28 cellular contexts compared by ENCODE assay signal in the genomic region with DNA sequence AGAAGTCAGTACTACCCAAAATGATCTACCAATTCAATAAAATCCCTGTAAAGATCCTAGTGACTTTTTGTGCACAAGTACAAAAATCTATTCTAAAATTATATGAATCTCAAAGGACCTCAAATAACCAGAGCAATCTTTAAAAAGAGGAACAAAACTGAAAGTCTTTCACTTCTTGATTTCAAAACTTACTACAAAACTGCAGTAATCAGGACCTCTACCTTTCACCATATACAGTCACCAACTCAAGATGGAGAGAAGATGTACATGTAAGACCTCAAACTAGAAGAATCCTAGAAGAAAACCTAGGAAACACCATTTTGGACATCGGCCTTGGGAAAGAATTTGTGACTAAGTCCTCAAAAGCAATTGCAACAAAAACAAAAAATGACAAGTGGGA.
A peak's percentile ranks its signal among the peaks of the same experiment; 100 is the strongest.
DNase-seq lines count a peak whose midpoint lies in the region; ATAC-seq, FAIRE-seq and TF ChIP-seq lines count a peak whose summit lies in the region.
"Had no signal": no experiment of that assay in that cellular context is flagged by ENCODE, and none has a peak within 500 bp of the region (broad histone marks: within the 10 kb centered on the region; RNA-seq: fewer than 3 reads in every experiment).

No MANE protein-coding gene starts in this region.

- no peak overlapping the region for H3K27ac Mint-ChIP-seq in CD4-positive, alpha-beta T cell
- H3K27ac Mint-ChIP-seq: activated B cell treated with CpG ODN at 0.5 μM for 24 hours; activated naive CD8-positive, alpha-beta T cell; activated T-helper 17 cell treated with anti-CD3 and anti-CD28 coated beads, Interleukin-2, amount 50 U/mL, for 72 hours; dendritic cell treated with granulocyte-macrophage colony-stimulating factor and Interleukin-4, amounts not matched to agents 40 ng/mL and 50 ng/mL, for 4 days had no signal

- peak; percentile 62 for ATAC-seq in HG02885 (IDR thresholded peaks at IDR 0.05; ENCODE audit: poor library complexity, unreplicated experiment)
- ATAC-seq in GM12878: peak; percentile 56
- ATAC-seq in GM21528 (IDR thresholded peaks at IDR 0.05; ENCODE audit: low FRiP score, unreplicated experiment): no peak
- ATAC-seq in CD4-positive, alpha-beta T cell (ENCODE audit: poor library complexity): no peak
- ATAC-seq: activated T-helper 17 cell treated with anti-CD3 and anti-CD28 coated beads, Interleukin-2, amount 50 U/mL, for 72 hours; naive thymus-derived CD8-positive, alpha-beta T cell had no signal

- no peak overlapping the region for H3K4me3 ChIP-seq in GM12878
- H3K4me3 ChIP-seq: ascending aorta, HAP-1, skin epidermis, suprapubic skin had no signal

- TF ChIP-seq CTCF in GM12878 (IDR thresholded peaks at IDR 0.05 in 2 of 3, conservative IDR thresholded peaks at IDR 0.05 in 1 of 3; ENCODE audit: control insufficient read depth in 2 of 3, extremely low read depth in 1 of 3, insufficient read depth in 1 of 3, low read depth in 3 of 3, low read length in 3 of 3): no peak
- no peak for TF ChIP-seq CTCF in CD4-positive, alpha-beta T cell (IDR thresholded peaks at IDR 0.05)

- TF ChIP-seq RAD21 in GM12878 (IDR thresholded peaks at IDR 0.05; ENCODE audit: insufficient read depth, low read depth, low read length): no peak

- no peak for TF ChIP-seq EP300 in GM12878 (IDR thresholded peaks at IDR 0.05; ENCODE audit: borderline replicate concordance in 1 of 2, control insufficient read depth in 1 of 2, low read depth in 2 of 2, low read length in 2 of 2)

- intact Hi-C loops in GM12878 (cut with micrococcal nuclease; ENCODE audit: unreplicated experiment): no loop called here
- intact Hi-C loops in CD4-positive, alpha-beta T cell (cut with DNase I, micrococcal nuclease): loop anchor here in 1 of 2 experiments (1.0 kb wide), 1 partner anchor 8 kb away; no protein-coding TSS in a partner anchor

- CTCF ChIA-PET in GM12878 (lab: Yijun Ruan, JAX): interaction anchor here (1.5 kb wide), 1 partner anchor 17 kb away, joined by 5 read pairs; no protein-coding TSS in a partner anchor
- CTCF ChIA-PET in CD4-positive, alpha-beta T cell (lab: Charles Lee): no interaction called here

- no peaks in the 10 kb centered on the region for H3K9me3 ChIP-seq in GM12878 (replicated peaks; ENCODE audit: control insufficient read depth, insufficient read depth, low read length)
- no peaks in the 10 kb centered on the region for H3K9me3 ChIP-seq in CD4-positive, alpha-beta T cell (ENCODE audit: control insufficient read depth, low read length)
- H3K9me3 ChIP-seq: ascending aorta, HAP-1, suprapubic skin had no signal

- no peaks in the 10 kb centered on the region for H3K4me1 Mint-ChIP-seq in CD4-positive, alpha-beta T cell (ENCODE audit: low read depth)
- H3K4me1 Mint-ChIP-seq: activated B cell treated with CpG ODN at 0.5 μM for 24 hours; activated T-helper 17 cell treated with anti-CD3 and anti-CD28 coated beads, Interleukin-2, amount 50 U/mL, for 72 hours had no signal

- H4K20me1 ChIP-seq in GM12878 (ENCODE audit: control insufficient read depth, insufficient read depth): no peaks in the 10 kb centered on the region

- no peaks in the 10 kb centered on the region for H3K36me3 ChIP-seq in GM12878 (ENCODE audit: control insufficient read depth in 2 of 2, insufficient read depth in 2 of 2, low read length in 1 of 2)
- H3K36me3 ChIP-seq: ascending aorta, HAP-1, suprapubic skin had no signal

- WGBS in GM12878 (ENCODE audit: insufficient coverage, insufficient replicate concordance, low lambda C conversion rate, missing lambda C conversion rate): 58% methylated on average over 1 of the region's 1 CpG

- H2AFZ ChIP-seq in GM12878 (ENCODE audit: control insufficient read depth, low read depth, low read length): no peak overlapping the region

- H3K27me3 Mint-ChIP-seq in CD4-positive, alpha-beta T cell: no peaks in the 10 kb centered on the region
- H3K27me3 Mint-ChIP-seq: activated B cell treated with CpG ODN at 0.5 μM for 24 hours; activated T-helper 17 cell treated with anti-CD3 and anti-CD28 coated beads, Interleukin-2, amount 50 U/mL, for 72 hours had no signal

- H3K9ac ChIP-seq in GM12878 (ENCODE audit: control insufficient read depth, insufficient read depth, low read length): no peak overlapping the region

- SMC1A ChIA-PET in GM12878 (lab: Charles Lee; ENCODE audit: uncharacterized antibody, unreplicated experiment): interaction anchor here (1.3 to 2.8 kb wide), 4 partner anchors 17 to 72 kb away, joined by 4 to 7 read pairs (median 4); no protein-coding TSS in a partner anchor

- BruUV-seq in GM12878 (replicated peaks; lab: Mats Ljungman, UMichigan): no TSS peak

- no peaks in the 10 kb centered on the region for H3K36me3 Mint-ChIP-seq in CD4-positive, alpha-beta T cell (ENCODE audit: low read depth)
- H3K36me3 Mint-ChIP-seq: activated naive CD8-positive, alpha-beta T cell; naive thymus-derived CD8-positive, alpha-beta T cell had no signal

- no peak overlapping the region for H3K27ac ChIP-seq in GM12878 (ENCODE audit: control insufficient read depth, insufficient read depth)
- no peak overlapping the region for H3K27ac ChIP-seq in CD4-positive, alpha-beta T cell (ENCODE audit: low read depth, low read length)
- H3K27ac ChIP-seq: ascending aorta, suprapubic skin had no signal

- no peak overlapping the region for H3K4me3 Mint-ChIP-seq in CD4-positive, alpha-beta T cell
- H3K4me3 Mint-ChIP-seq: activated B cell treated with CpG ODN at 0.5 μM for 24 hours; activated naive CD8-positive, alpha-beta T cell; activated T-helper 17 cell treated with anti-CD3 and anti-CD28 coated beads, Interleukin-2, amount 50 U/mL, for 72 hours; dendritic cell treated with granulocyte-macrophage colony-stimulating factor and Interleukin-4, amounts not matched to agents 40 ng/mL and 50 ng/mL, for 4 days; naive thymus-derived CD8-positive, alpha-beta T cell had no signal

- H3K4me1 ChIP-seq in GM12878 (ENCODE audit: control insufficient read depth, insufficient read depth, low read length): peaks cover 4% of the 10 kb centered on the region; the same call in 1 of the 2 replicates
- H3K4me1 ChIP-seq: ascending aorta, HAP-1 had no signal

- RAD21 ChIA-PET in GM12878 (lab: Charles Lee; ENCODE audit: unreplicated experiment): interaction anchor here (0.8 to 1.1 kb wide), 2 partner anchors 43 to 226 kb away, joined by 3 read pairs; a partner anchor contains a TSS

- DNase-seq in GM12891 (ENCODE audit: insufficient read length, low spot score): no peak
- peak; percentile 34 to 94 for DNase-seq in NOMO-1 (lab: John Stamatoyannopoulos, UW; ENCODE audit: unreplicated experiment in 2 of 2)
- peak; percentile 13 for DNase-seq in GM12878 (ENCODE audit: low read depth, low spot score)
- no peak for DNase-seq in CD4-positive, alpha-beta T cell
- no peak for DNase-seq in AG08396 (ENCODE audit: low spot score)
- DNase-seq: ACHN; activated B cell treated with CpG ODN at 0.5 μM for 24 hours; activated CD4-positive, alpha-beta T cell treated with anti-CD3 and anti-CD28 coated beads, Interleukin-2, amount 50 U/mL, for 4 hours; activated CD8-positive, alpha-beta memory T cell treated with anti-CD3 and anti-CD28 coated beads, Interleukin-2, amount 50 U/mL, for 4 hours; C1 segment of cervical spinal cord; EL; kidney; midbrain; naive thymus-derived CD8-positive, alpha-beta T cell; NCI-H146; NCI-H524; stimulated activated CD4-positive, alpha-beta T cell treated with anti-CD3 and anti-CD28 coated beads, Interleukin-2, amount 100 ng/mL, for 24 hours; T-helper 9 cell had no signal

- H3K27me3 ChIP-seq in GM12878 (replicated peaks in 1 of 2; ENCODE audit: control insufficient read depth in 2 of 2, insufficient read depth in 2 of 2, low read length in 1 of 2): no peaks in the 10 kb centered on the region
- no peaks in the 10 kb centered on the region for H3K27me3 ChIP-seq in CD4-positive, alpha-beta T cell (ENCODE audit: control insufficient read depth, insufficient read depth, low read length)
- H3K27me3 ChIP-seq: ascending aorta, suprapubic skin had no signal

- POLR2A ChIA-PET in GM12878 (lab: Charles Lee): no interaction called here
- POLR2A ChIA-PET in CD4-positive, alpha-beta T cell (lab: Charles Lee): no interaction called here

- no peaks in the 10 kb centered on the region for H3K79me2 ChIP-seq in GM12878 (ENCODE audit: control insufficient read depth, insufficient read depth, low read length)

- H3K9me3 Mint-ChIP-seq in CD4-positive, alpha-beta T cell: no peaks in the 10 kb centered on the region
- H3K9me3 Mint-ChIP-seq: activated T-helper 17 cell treated with anti-CD3 and anti-CD28 coated beads, Interleukin-2, amount 50 U/mL, for 72 hours; dendritic cell treated with granulocyte-macrophage colony-stimulating factor and Interleukin-4, amounts not matched to agents 40 ng/mL and 50 ng/mL, for 4 days had no signal

- no peak for TF ChIP-seq POLR2A in GM12891 (IDR thresholded peaks at IDR 0.05; ENCODE audit: low read depth, low read length)
- no peak for TF ChIP-seq POLR2A in GM12878 (IDR thresholded peaks at IDR 0.05; ENCODE audit: low read depth, low read length)

- FAIRE-seq in GM12891 (lab: Jason Lieb, UNC) (no peak), GM12878 (lab: Jason Lieb, UNC) (no peak)
- FAIRE-seq: D721Med had no signal

- in situ Hi-C loops in GM12878 (cut with MboI): no loop called here

- no peak overlapping the region for H3K4me2 ChIP-seq in GM12878 (ENCODE audit: control insufficient read depth, insufficient read depth)

TF ChIP-seq in GM12891, 5 proteins besides CTCF, POLR2A, EP300 and RAD21:
- TF ChIP-seq PAX5 (IDR thresholded peaks at IDR 0.05; ENCODE audit: insufficient read depth, low read length, severe bottlenecking): no peak
- TF ChIP-seq POLR2AphosphoS5 (IDR thresholded peaks at IDR 0.05; ENCODE audit: low read depth, low read length): no peak
- TF ChIP-seq POU2F2 (IDR thresholded peaks at IDR 0.05; ENCODE audit: low read depth, low read length): no peak
- peak; percentile 38; the same call in 1 of the 2 replicates for TF ChIP-seq SPI1 (IDR thresholded peaks at IDR 0.05; ENCODE audit: low read depth, low read length)

TF ChIP-seq in GM12878, 131 proteins besides CTCF, POLR2A, EP300 and RAD21:
- TF ChIP-seq SPI1 (IDR thresholded peaks at IDR 0.05; ENCODE audit: borderline replicate concordance, insufficient read depth, low read depth, low read length): peak; percentile 22; the same call in 1 of the 2 replicates
- TF ChIP-seq CBX3 (IDR thresholded peaks at IDR 0.05; ENCODE audit: borderline replicate concordance, low read depth): no peak
- TF ChIP-seq IRF4 (IDR thresholded peaks at IDR 0.05; ENCODE audit: low read depth, low read length): no peak
TF ChIP-seq in GM12878: peak in this region for 1.

Comparison
In these comparisons a context has a peak if more than half of its experiments do, and no peak if none do; other contexts are left out.
1. DNase-seq: peak in NOMO-1 (2 of 2) and GM12878 (single experiment); none in GM12891 (single experiment), CD4-positive, alpha-beta T cell (0 of 10) and AG08396 (single experiment).
2. ATAC-seq: peak in HG02885 (single experiment) and GM12878 (single experiment); none in GM21528 (single experiment) and CD4-positive, alpha-beta T cell (single experiment).